ENCODE assay signal across 12 cellular contexts in the genomic region with DNA sequence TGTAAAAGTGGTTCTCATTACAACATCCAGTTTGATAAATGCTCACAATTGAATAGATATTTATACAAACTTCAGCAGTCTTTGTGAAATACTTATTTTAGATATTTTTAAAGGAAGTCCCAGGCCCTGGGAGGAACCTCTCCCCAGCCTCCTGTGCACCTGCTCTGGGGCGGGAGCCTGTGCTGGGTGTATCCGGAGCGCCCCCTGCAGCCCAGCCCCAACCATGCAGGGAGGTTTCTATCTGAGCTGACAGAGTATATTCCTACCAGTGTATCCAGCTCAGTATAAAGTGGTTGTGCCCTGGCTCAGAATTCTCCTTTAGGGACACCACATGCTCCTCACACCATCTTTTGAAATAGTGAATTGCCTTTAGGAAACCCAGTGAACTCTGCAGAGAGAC.
DNase-seq lines count a peak whose midpoint lies in the region; ATAC-seq, FAIRE-seq and TF ChIP-seq lines count a peak whose summit lies in the region.
"Had no signal": no experiment of that assay in that cellular context is flagged by ENCODE, and none has a peak within 500 bp of the region (broad histone marks: within the 10 kb centered on the region; RNA-seq: fewer than 3 reads in every experiment).

No MANE protein-coding gene starts in this region.

- H3K9me3 ChIP-seq in RWPE2 (ENCODE audit: severe bottlenecking): no peaks in the 10 kb centered on the region

- H3K4me3 Mint-ChIP-seq in activated naive CD4-positive, alpha-beta T cell treated with anti-CD3 and anti-CD28 coated beads, Interleukin-2, amount 10 ng/mL, durations not matched to agents 7 days and 5 days: no peak overlapping the region
- H3K4me3 Mint-ChIP-seq: stimulated activated memory B cell treated with anti-CD40 and anti-IgM and Interleukin-4, amounts not matched to agents 10 μg/mL and 1 μg/mL and 100 μg/mL, for 72 hours had no signal

- no peak for ATAC-seq in RWPE2 (ENCODE audit: low read depth)
- ATAC-seq in HG02970 (IDR thresholded peaks at IDR 0.05; ENCODE audit: low FRiP score, unreplicated experiment): no peak
- ATAC-seq: stimulated activated memory B cell treated with anti-CD40 and anti-IgM and Interleukin-4, amounts not matched to agents 10 μg/mL and 1 μg/mL and 100 μg/mL, for 72 hours had no signal

- peaks cover 3% of the 10 kb centered on the region for H3K27me3 ChIP-seq in RWPE2 (ENCODE audit: insufficient read depth, poor library complexity, severe bottlenecking)
- H3K27me3 ChIP-seq: brain microvascular endothelial cell had no signal

- TF ChIP-seq CTCF in RWPE2 (IDR thresholded peaks at IDR 0.05; ENCODE audit: poor library complexity, severe bottlenecking): peak; percentile 17

- DNase-seq in DMS53 (lab: John Stamatoyannopoulos, UW) (peak; percentile 3), DMS53 treated with DMSO at 0.1 percent for 48 hours (lab: John Stamatoyannopoulos, UW; ENCODE audit: unreplicated experiment) (no peak), RWPE2 (ENCODE audit: low spot score) (no peak), mucosa of gallbladder (ENCODE audit: low spot score) (no peak), RCC 7860 (ENCODE audit: low spot score) (no peak)
- peak; percentile 60 for DNase-seq in activated naive CD4-positive, alpha-beta T cell treated with anti-CD3 and anti-CD28 coated beads, Interleukin-2, amount 10 ng/mL, durations not matched to agents 7 days and 5 days
- peak; percentile 59 for DNase-seq in stimulated activated CD8-positive, alpha-beta memory T cell treated with anti-CD3 and anti-CD28 coated beads, Interleukin-4, amount 100 ng/mL, for 48 hours
- DNase-seq: brain microvascular endothelial cell, NCI-H2107, Right ventricle myocardium superior had no signal

- no peaks in the 10 kb centered on the region for H3K36me3 ChIP-seq in RWPE2 (ENCODE audit: low read depth)
- H3K36me3 ChIP-seq: brain microvascular endothelial cell had no signal

- CTCF ChIA-PET in activated naive CD4-positive, alpha-beta T cell treated with anti-CD3 and anti-CD28 coated beads, Interleukin-2, amount 10 ng/mL, durations not matched to agents 7 days and 5 days (lab: Charles Lee): interaction anchor here (0.7 to 4.2 kb wide), 11 partner anchors 13 to 111 kb away, joined by 3 to 34 read pairs (median 4); no protein-coding TSS in a partner anchor

- FAIRE-seq in RCC 7860 (lab: Jason Lieb, UNC): no peak

- no peak overlapping the region for H3K27ac ChIP-seq in RWPE2 (ENCODE audit: poor library complexity, severe bottlenecking)
- H3K27ac ChIP-seq: brain microvascular endothelial cell had no signal

- H3K36me3 Mint-ChIP-seq in activated naive CD4-positive, alpha-beta T cell treated with anti-CD3 and anti-CD28 coated beads, Interleukin-2, amount 10 ng/mL, durations not matched to agents 7 days and 5 days: no peaks in the 10 kb centered on the region
- H3K36me3 Mint-ChIP-seq: stimulated activated memory B cell treated with anti-CD40 and anti-IgM and Interleukin-4, amounts not matched to agents 10 μg/mL and 1 μg/mL and 100 μg/mL, for 72 hours had no signal

- H3K27me3 Mint-ChIP-seq in activated naive CD4-positive, alpha-beta T cell treated with anti-CD3 and anti-CD28 coated beads, Interleukin-2, amount 10 ng/mL, durations not matched to agents 7 days and 5 days: peaks cover 16% of the 10 kb centered on the region
- H3K27me3 Mint-ChIP-seq: stimulated activated memory B cell treated with anti-CD40 and anti-IgM and Interleukin-4, amounts not matched to agents 10 μg/mL and 1 μg/mL and 100 μg/mL, for 72 hours had no signal

- no peaks in the 10 kb centered on the region for H3K4me1 ChIP-seq in RWPE2 (ENCODE audit: insufficient read depth, poor library complexity, severe bottlenecking)

- no peak overlapping the region for H3K27ac Mint-ChIP-seq in activated naive CD4-positive, alpha-beta T cell treated with anti-CD3 and anti-CD28 coated beads, Interleukin-2, amount 10 ng/mL, durations not matched to agents 7 days and 5 days
- H3K27ac Mint-ChIP-seq: stimulated activated memory B cell treated with anti-CD40 and anti-IgM and Interleukin-4, amounts not matched to agents 10 μg/mL and 1 μg/mL and 100 μg/mL, for 72 hours had no signal

- no peak overlapping the region for H3K4me3 ChIP-seq in RWPE2 (ENCODE audit: severe bottlenecking)

- no peaks in the 10 kb centered on the region for H3K9me3 Mint-ChIP-seq in activated naive CD4-positive, alpha-beta T cell treated with anti-CD3 and anti-CD28 coated beads, Interleukin-2, amount 10 ng/mL, durations not matched to agents 7 days and 5 days
- H3K9me3 Mint-ChIP-seq: stimulated activated memory B cell treated with anti-CD40 and anti-IgM and Interleukin-4, amounts not matched to agents 10 μg/mL and 1 μg/mL and 100 μg/mL, for 72 hours had no signal

- peaks cover 20% of the 10 kb centered on the region for H3K4me1 Mint-ChIP-seq in activated naive CD4-positive, alpha-beta T cell treated with anti-CD3 and anti-CD28 coated beads, Interleukin-2, amount 10 ng/mL, durations not matched to agents 7 days and 5 days

Comparison
In these comparisons a context has a peak if more than half of its experiments do, and no peak if none do; other contexts are left out.
1. DNase-seq: peak in DMS53 (single experiment), activated naive CD4-positive, alpha-beta T cell treated with anti-CD3 and anti-CD28 coated beads, Interleukin-2, amount 10 ng/mL, durations not matched to agents 7 days and 5 days (single experiment) and stimulated activated CD8-positive, alpha-beta memory T cell treated with anti-CD3 and anti-CD28 coated beads, Interleukin-4, amount 100 ng/mL, for 48 hours (single experiment); none in DMS53 treated with DMSO at 0.1 percent for 48 hours (single experiment), RWPE2 (single experiment), mucosa of gallbladder (single experiment) and RCC 7860 (single experiment).